In the genomic region with DNA sequence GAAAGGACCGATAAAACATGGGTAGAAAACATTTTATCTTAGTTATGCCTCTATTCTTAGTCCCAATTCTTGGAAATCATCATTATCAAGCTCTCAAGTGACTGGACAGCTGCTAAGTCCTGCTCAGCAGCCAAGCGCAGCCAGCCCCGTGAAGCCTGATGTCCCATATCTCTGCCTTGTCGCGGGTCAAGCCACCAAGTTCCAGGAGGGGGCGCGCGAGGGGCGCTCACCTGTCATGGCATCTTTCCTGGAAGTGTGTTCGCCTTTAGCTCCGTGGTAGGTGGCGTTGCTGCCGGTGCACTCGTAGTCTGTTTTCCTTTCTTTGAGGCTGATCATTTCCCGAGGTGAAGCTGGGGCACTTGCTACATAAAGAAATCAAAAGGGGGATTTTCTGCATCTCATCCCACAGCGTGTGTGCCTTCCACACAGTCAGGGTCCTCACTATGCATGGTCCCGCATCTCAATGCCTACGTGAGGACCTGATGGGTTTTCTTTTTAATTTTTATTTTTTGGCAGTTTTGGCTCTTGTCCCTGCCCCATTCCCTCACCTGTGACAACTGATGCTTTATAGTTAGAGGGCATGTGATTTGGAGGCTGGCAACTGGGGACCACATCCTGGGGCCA, we compare ENCODE assay signal across 1 cellular context.
A peak's percentile ranks its signal among the peaks of the same experiment; 100 is the strongest.
TF ChIP-seq lines count a peak whose summit lies in the region.

No MANE protein-coding gene starts in this region.

TF ChIP-seq in K562, 482 proteins besides CTCF, POLR2A, EP300 and RAD21 (continued from another document):
- TF ChIP-seq, protein P1, sequence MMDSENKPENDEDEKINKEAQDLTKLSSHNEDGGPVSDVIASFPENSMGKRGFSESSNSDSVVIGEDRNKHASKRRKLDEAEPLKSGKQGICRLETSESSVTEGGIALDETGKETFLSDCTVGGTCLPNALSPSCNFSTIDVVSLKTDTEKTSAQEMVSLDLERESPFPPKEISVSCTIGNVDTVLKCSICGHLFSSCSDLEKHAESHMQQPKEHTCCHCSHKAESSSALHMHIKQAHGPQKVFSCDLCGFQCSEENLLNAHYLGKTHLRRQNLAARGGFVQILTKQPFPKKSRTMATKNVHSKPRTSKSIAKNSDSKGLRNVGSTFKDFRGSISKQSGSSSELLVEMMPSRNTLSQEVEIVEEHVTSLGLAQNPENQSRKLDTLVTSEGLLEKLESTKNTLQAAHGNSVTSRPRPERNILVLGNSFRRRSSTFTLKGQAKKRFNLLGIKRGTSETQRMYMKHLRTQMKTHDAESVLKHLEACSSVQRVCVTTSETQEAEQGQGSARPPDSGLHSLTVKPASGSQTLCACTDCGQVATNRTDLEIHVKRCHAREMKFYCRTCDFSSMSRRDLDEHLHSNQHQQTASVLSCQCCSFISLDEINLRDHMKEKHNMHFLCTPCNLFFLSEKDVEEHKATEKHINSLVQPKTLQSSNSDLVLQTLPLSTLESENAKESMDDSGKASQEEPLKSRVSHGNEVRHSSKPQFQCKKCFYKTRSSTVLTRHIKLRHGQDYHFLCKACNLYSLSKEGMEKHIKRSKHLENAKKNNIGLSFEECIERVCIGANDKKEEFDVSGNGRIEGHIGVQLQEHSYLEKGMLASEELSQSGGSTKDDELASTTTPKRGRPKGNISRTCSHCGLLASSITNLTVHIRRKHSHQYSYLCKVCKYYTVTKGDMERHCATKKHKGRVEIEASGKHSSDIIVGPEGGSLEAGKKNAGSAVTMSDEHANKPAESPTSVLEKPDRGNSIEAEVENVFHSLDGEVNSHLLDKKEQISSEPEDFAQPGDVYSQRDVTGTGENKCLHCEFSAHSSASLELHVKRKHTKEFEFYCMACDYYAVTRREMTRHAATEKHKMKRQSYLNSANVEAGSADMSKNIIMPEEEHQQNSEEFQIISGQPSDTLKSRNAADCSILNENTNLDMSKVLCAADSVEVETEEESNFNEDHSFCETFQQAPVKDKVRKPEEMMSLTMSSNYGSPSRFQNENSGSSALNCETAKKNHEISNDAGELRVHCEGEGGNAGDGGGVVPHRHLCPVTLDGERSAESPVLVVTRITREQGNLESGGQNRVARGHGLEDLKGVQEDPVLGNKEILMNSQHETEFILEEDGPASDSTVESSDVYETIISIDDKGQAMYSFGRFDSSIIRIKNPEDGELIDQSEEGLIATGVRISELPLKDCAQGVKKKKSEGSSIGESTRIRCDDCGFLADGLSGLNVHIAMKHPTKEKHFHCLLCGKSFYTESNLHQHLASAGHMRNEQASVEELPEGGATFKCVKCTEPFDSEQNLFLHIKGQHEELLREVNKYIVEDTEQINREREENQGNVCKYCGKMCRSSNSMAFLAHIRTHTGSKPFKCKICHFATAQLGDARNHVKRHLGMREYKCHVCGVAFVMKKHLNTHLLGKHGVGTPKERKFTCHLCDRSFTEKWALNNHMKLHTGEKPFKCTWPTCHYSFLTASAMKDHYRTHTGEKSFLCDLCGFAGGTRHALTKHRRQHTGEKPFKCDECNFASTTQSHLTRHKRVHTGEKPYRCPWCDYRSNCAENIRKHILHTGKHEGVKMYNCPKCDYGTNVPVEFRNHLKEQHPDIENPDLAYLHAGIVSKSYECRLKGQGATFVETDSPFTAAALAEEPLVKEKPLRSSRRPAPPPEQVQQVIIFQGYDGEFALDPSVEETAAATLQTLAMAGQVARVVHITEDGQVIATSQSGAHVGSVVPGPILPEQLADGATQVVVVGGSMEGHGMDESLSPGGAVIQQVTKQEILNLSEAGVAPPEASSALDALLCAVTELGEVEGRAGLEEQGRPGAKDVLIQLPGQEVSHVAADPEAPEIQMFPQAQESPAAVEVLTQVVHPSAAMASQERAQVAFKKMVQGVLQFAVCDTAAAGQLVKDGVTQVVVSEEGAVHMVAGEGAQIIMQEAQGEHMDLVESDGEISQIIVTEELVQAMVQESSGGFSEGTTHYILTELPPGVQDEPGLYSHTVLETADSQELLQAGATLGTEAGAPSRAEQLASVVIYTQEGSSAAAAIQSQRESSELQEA (IDR thresholded peaks at IDR 0.05; ENCODE audit: low read depth) = no peak
- no peak for TF ChIP-seq SIRT6 (IDR thresholded peaks at IDR 0.05; ENCODE audit: low read depth, low read length)
- TF ChIP-seq, protein P2, sequence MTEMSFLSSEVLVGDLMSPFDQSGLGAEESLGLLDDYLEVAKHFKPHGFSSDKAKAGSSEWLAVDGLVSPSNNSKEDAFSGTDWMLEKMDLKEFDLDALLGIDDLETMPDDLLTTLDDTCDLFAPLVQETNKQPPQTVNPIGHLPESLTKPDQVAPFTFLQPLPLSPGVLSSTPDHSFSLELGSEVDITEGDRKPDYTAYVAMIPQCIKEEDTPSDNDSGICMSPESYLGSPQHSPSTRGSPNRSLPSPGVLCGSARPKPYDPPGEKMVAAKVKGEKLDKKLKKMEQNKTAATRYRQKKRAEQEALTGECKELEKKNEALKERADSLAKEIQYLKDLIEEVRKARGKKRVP (CRISPR knock-in tag; IDR thresholded peaks at IDR 0.05) = no peak
- no peak for TF ChIP-seq ZNF561 (CRISPR knock-in tag; conservative IDR thresholded peaks at IDR 0.05)
- no peak for TF ChIP-seq MIER1 (IDR thresholded peaks at IDR 0.05; ENCODE audit: low read depth)
- TF ChIP-seq MEIS2 (IDR thresholded peaks at IDR 0.05; ENCODE audit: partially characterized antibody) = no peak
- TF ChIP-seq ZNF133 (CRISPR knock-in tag; IDR thresholded peaks at IDR 0.05) = no peak
- no peak for TF ChIP-seq RBBP5 (IDR thresholded peaks at IDR 0.05; ENCODE audit: borderline replicate concordance, insufficient read depth, low read length, poor library complexity, severe bottlenecking)
- TF ChIP-seq NR2C2 (CRISPR knock-in tag; IDR thresholded peaks at IDR 0.05) = no peak
- no peak for TF ChIP-seq NR2C2 (tag; IDR thresholded peaks at IDR 0.05)
- TF ChIP-seq, protein P3, sequence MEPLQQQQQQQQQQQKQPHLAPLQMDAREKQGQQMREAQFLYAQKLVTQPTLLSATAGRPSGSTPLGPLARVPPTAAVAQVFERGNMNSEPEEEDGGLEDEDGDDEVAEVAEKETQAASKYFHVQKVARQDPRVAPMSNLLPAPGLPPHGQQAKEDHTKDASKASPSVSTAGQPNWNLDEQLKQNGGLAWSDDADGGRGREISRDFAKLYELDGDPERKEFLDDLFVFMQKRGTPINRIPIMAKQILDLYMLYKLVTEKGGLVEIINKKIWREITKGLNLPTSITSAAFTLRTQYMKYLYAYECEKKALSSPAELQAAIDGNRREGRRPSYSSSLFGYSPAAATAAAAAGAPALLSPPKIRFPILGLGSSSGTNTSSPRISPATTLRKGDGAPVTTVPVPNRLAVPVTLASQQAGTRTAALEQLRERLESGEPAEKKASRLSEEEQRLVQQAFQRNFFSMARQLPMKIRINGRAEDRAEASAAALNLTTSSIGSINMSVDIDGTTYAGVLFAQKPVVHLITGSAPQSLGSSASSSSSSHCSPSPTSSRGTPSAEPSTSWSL (CRISPR knock-in tag; IDR thresholded peaks at IDR 0.05; ENCODE audit: borderline replicate concordance) = no peak
- TF ChIP-seq, protein P4, sequence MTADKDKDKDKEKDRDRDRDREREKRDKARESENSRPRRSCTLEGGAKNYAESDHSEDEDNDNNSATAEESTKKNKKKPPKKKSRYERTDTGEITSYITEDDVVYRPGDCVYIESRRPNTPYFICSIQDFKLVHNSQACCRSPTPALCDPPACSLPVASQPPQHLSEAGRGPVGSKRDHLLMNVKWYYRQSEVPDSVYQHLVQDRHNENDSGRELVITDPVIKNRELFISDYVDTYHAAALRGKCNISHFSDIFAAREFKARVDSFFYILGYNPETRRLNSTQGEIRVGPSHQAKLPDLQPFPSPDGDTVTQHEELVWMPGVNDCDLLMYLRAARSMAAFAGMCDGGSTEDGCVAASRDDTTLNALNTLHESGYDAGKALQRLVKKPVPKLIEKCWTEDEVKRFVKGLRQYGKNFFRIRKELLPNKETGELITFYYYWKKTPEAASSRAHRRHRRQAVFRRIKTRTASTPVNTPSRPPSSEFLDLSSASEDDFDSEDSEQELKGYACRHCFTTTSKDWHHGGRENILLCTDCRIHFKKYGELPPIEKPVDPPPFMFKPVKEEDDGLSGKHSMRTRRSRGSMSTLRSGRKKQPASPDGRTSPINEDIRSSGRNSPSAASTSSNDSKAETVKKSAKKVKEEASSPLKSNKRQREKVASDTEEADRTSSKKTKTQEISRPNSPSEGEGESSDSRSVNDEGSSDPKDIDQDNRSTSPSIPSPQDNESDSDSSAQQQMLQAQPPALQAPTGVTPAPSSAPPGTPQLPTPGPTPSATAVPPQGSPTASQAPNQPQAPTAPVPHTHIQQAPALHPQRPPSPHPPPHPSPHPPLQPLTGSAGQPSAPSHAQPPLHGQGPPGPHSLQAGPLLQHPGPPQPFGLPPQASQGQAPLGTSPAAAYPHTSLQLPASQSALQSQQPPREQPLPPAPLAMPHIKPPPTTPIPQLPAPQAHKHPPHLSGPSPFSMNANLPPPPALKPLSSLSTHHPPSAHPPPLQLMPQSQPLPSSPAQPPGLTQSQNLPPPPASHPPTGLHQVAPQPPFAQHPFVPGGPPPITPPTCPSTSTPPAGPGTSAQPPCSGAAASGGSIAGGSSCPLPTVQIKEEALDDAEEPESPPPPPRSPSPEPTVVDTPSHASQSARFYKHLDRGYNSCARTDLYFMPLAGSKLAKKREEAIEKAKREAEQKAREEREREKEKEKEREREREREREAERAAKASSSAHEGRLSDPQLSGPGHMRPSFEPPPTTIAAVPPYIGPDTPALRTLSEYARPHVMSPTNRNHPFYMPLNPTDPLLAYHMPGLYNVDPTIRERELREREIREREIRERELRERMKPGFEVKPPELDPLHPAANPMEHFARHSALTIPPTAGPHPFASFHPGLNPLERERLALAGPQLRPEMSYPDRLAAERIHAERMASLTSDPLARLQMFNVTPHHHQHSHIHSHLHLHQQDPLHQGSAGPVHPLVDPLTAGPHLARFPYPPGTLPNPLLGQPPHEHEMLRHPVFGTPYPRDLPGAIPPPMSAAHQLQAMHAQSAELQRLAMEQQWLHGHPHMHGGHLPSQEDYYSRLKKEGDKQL (CRISPR knock-in tag; IDR thresholded peaks at IDR 0.05; ENCODE audit: borderline replicate concordance) = no peak
- TF ChIP-seq RB1 (IDR thresholded peaks at IDR 0.05; ENCODE audit: low read depth) = peak; percentile 26; the same call in 1 of the 2 replicates
- no peak for TF ChIP-seq ZNF589 (CRISPR knock-in tag; IDR thresholded peaks at IDR 0.05; ENCODE audit: low read depth)
- no peak for TF ChIP-seq NR2C1 (IDR thresholded peaks at IDR 0.05)
- TF ChIP-seq NR2C1 (tag; IDR thresholded peaks at IDR 0.05) = no peak
- no peak for TF ChIP-seq FOXA3 (CRISPR knock-in tag; conservative IDR thresholded peaks at IDR 0.05 in 1 of 2, IDR thresholded peaks at IDR 0.05 in 1 of 2)
- no peak for TF ChIP-seq ATF1 (CRISPR knock-in tag; IDR thresholded peaks at IDR 0.05)
- no peak for TF ChIP-seq ATF1 (tag; IDR thresholded peaks at IDR 0.05)
- TF ChIP-seq, protein P5, sequence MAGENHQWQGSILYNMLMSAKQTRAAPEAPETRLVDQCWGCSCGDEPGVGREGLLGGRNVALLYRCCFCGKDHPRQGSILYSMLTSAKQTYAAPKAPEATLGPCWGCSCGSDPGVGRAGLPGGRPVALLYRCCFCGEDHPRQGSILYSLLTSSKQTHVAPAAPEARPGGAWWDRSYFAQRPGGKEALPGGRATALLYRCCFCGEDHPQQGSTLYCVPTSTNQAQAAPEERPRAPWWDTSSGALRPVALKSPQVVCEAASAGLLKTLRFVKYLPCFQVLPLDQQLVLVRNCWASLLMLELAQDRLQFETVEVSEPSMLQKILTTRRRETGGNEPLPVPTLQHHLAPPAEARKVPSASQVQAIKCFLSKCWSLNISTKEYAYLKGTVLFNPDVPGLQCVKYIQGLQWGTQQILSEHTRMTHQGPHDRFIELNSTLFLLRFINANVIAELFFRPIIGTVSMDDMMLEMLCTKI (IDR thresholded peaks at IDR 0.05; ENCODE audit: partially characterized antibody) = no peak
- TF ChIP-seq CBX2 (IDR thresholded peaks at IDR 0.05; ENCODE audit: insufficient read depth, low read length, poor library complexity, severe bottlenecking) = no peak
- TF ChIP-seq ZNF217 (CRISPR knock-in tag; IDR thresholded peaks at IDR 0.05) = no peak
- TF ChIP-seq DNMT1 (IDR thresholded peaks at IDR 0.05) = no peak
- no peak for TF ChIP-seq ADNP (tag; IDR thresholded peaks at IDR 0.05)
- 0 out of 2 replicates have a peak, but pooled peaks have one; percentile 17 for TF ChIP-seq SOX6 (IDR thresholded peaks at IDR 0.05)
- no peak for TF ChIP-seq ZNF134 (CRISPR knock-in tag; conservative IDR thresholded peaks at IDR 0.05)
- TF ChIP-seq ZNF586 (CRISPR knock-in tag; conservative IDR thresholded peaks at IDR 0.05) = no peak
- TF ChIP-seq KLF13 (tag; IDR thresholded peaks at IDR 0.05; ENCODE audit: borderline replicate concordance, low read depth) = 0 out of 2 replicates have a peak, but pooled peaks have one; percentile 23
- TF ChIP-seq LEF1 (IDR thresholded peaks at IDR 0.05) = no peak
- TF ChIP-seq MEF2D (tag; conservative IDR thresholded peaks at IDR 0.05; ENCODE audit: low read depth) = no peak
- TF ChIP-seq PHF8 (IDR thresholded peaks at IDR 0.05; ENCODE audit: borderline replicate concordance, low read length) = no peak
- no peak for TF ChIP-seq ZFP36 (IDR thresholded peaks at IDR 0.05; ENCODE audit: low read depth, low read length, partially characterized antibody)
- TF ChIP-seq KAT7 (CRISPR knock-in tag; IDR thresholded peaks at IDR 0.05; ENCODE audit: borderline replicate concordance) = no peak
- TF ChIP-seq ESRRA (IDR thresholded peaks at IDR 0.05; ENCODE audit: borderline replicate concordance, low read depth) = no peak
- TF ChIP-seq MTA3 (IDR thresholded peaks at IDR 0.05; ENCODE audit: borderline replicate concordance) = no peak
- no peak for TF ChIP-seq BDP1 (IDR thresholded peaks at IDR 0.05; ENCODE audit: insufficient read depth, insufficient read length)
- no peak for TF ChIP-seq ZNF253 (CRISPR knock-in tag; conservative IDR thresholded peaks at IDR 0.05)
- TF ChIP-seq ZNF551 (CRISPR knock-in tag; IDR thresholded peaks at IDR 0.05) = no peak
- TF ChIP-seq ZKSCAN1 (IDR thresholded peaks at IDR 0.05; ENCODE audit: low read depth, low read length) = no peak
